10 cellular contexts compared by ENCODE assay signal in the genomic region with DNA sequence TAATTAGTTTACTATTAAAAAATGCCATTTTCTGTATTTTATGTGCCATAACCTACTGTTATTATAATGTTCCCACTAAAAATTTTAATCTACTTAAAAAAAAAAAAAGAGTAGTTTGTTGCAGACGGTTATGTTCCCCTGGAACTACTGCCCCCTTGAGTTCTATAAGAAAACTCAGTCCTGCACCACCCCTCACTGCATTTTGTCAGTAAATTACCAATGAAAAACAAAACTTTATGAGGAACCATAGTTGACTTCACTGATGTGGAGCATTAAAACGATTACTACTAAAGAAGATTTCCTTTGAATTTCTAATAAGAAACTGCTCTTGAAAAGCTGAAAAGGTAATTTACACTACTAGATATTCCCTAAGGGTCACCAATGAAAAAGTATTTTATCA.
DNase-seq lines count a peak whose midpoint lies in the region; ATAC-seq and TF ChIP-seq lines count a peak whose summit lies in the region.
"Had no signal": no experiment of that assay in that cellular context is flagged by ENCODE, and none has a peak within 500 bp of the region (broad histone marks: within the 10 kb centered on the region; RNA-seq: fewer than 3 reads in every experiment).

No MANE protein-coding gene starts in this region.

- no peaks in the 10 kb centered on the region for H3K27me3 Mint-ChIP-seq in mesothelial cell of epicardium (ENCODE audit: low read depth)

- ATAC-seq in HG03354 (IDR thresholded peaks at IDR 0.05; ENCODE audit: poor library complexity, severe bottlenecking, unreplicated experiment), result peak; percentile 48

- peak; percentile 72 for TF ChIP-seq CTCF in astrocyte of the cerebellum (IDR thresholded peaks at IDR 0.05; ENCODE audit: low read depth, low read length, missing control alignments)
- peak; percentile 40 for TF ChIP-seq CTCF in mesothelial cell of epicardium (IDR thresholded peaks at IDR 0.05; ENCODE audit: unreplicated experiment)
- peak in 1 of 3 experiments; percentile 16 for TF ChIP-seq CTCF in esophagus muscularis mucosa (IDR thresholded peaks at IDR 0.05)

- H3K9me3 ChIP-seq in esophagus muscularis mucosa, result no peaks in the 10 kb centered on the region

- H3K27ac Mint-ChIP-seq in mesothelial cell of epicardium, result no peak overlapping the region
- H3K27ac Mint-ChIP-seq: T-helper 2 cell treated with Interferon-gamma antibody and Interleukin-4, amounts not matched to agents 5 μg/mL and 100 μg/mL, for 36 hours had no signal

- H3K4me3 Mint-ChIP-seq in mesothelial cell of epicardium, result no peak overlapping the region
- H3K4me3 Mint-ChIP-seq: T-helper 2 cell treated with Interferon-gamma antibody and Interleukin-4, amounts not matched to agents 5 μg/mL and 100 μg/mL, for 36 hours had no signal

- no peaks in the 10 kb centered on the region for H3K36me3 ChIP-seq in esophagus muscularis mucosa

- H3K4me3 ChIP-seq in astrocyte of the cerebellum (ENCODE audit: low read depth, low read length) (no peak overlapping the region), esophagus muscularis mucosa (no peak overlapping the region)
- H3K4me3 ChIP-seq: skin epidermis had no signal

- no peaks in the 10 kb centered on the region for H3K36me3 Mint-ChIP-seq in mesothelial cell of epicardium

- no peaks in the 10 kb centered on the region for H3K9me3 Mint-ChIP-seq in mesothelial cell of epicardium
- H3K9me3 Mint-ChIP-seq: T-helper 2 cell treated with Interferon-gamma antibody and Interleukin-4, amounts not matched to agents 5 μg/mL and 100 μg/mL, for 36 hours had no signal

- no peaks in the 10 kb centered on the region for H3K4me1 ChIP-seq in esophagus muscularis mucosa

- no peak overlapping the region for H3K27ac ChIP-seq in esophagus muscularis mucosa (replicated peaks in 1 of 4)
- H3K27ac ChIP-seq: skin epidermis had no signal

- no peaks in the 10 kb centered on the region for H3K4me1 Mint-ChIP-seq in mesothelial cell of epicardium

- 45% methylated on average over 2 of the region's 2 CpGs for WGBS in esophagus muscularis mucosa

- intact Hi-C loops in esophagus muscularis mucosa (cut with DNase I), result no loop called here

- TF ChIP-seq POLR2A in esophagus muscularis mucosa (IDR thresholded peaks at IDR 0.05; ENCODE audit: low read depth), result no peak

- peak; percentile 35 for DNase-seq in DMS53 (lab: John Stamatoyannopoulos, UW)
- no peak for DNase-seq in DMS53 treated with DMSO at 0.1 percent for 48 hours (lab: John Stamatoyannopoulos, UW; ENCODE audit: unreplicated experiment)
- DNase-seq in astrocyte of the cerebellum (ENCODE audit: low read depth), result no peak
- DNase-seq in mesothelial cell of epicardium (ENCODE audit: low spot score in 2 of 2, unreplicated experiment in 2 of 2), result no peak
- no peak for DNase-seq in esophagus muscularis mucosa (ENCODE audit: extremely low spot score)
- no peak for DNase-seq in NCI-H1092 treated with DMSO at 0.1 percent for 48 hours (lab: John Stamatoyannopoulos, UW)
- no peak for DNase-seq in superior temporal gyrus (ENCODE audit: extremely low spot score)

- TF ChIP-seq EP300 in esophagus muscularis mucosa (IDR thresholded peaks at IDR 0.05), result no peak

- in situ Hi-C loops in astrocyte of the cerebellum (cut with HindIII; ENCODE audit: low sequenced_read_pairs), result no loop called here

- no peaks in the 10 kb centered on the region for H3K27me3 ChIP-seq in esophagus muscularis mucosa
